Comparison of ENCODE assay signal across 26 cellular contexts in the genomic region with DNA sequence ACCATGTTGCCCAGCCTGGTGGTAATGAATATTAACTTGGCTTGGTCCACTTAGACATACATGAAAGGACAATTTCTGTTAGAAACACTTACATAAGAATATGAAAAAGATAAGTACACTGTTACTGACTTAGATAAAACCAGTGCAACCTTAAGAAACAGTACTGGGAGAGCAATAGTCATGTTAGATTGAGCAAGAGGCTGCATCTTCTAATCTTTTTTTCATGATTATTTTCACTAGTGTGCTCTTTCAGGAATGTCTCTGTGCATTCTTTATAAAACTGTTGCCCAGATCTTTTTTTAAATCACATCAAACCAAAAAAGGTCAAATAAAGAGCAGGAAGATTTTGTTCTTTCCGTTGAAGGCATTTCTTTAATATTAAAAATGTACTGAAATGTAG.
DNase-seq lines count a peak whose midpoint lies in the region; ATAC-seq and TF ChIP-seq lines count a peak whose summit lies in the region.
"Had no signal": no experiment of that assay in that cellular context is flagged by ENCODE, and none has a peak within 500 bp of the region (broad histone marks: within the 10 kb centered on the region; RNA-seq: fewer than 3 reads in every experiment).

No MANE protein-coding gene starts in this region.

- no peaks in the 10 kb centered on the region for H3K9me3 ChIP-seq in suprapubic skin
- H3K9me3 ChIP-seq in body of pancreas = no peaks in the 10 kb centered on the region
- H3K9me3 ChIP-seq: esophagus squamous epithelium, heart right ventricle, Peyer's patch had no signal

- H3K27ac ChIP-seq in brain microvascular endothelial cell (peak overlapping the region; percentile 18), suprapubic skin (no peak overlapping the region), body of pancreas (no peak overlapping the region)
- H3K27ac ChIP-seq: esophagus squamous epithelium, heart right ventricle, Peyer's patch had no signal

- no peak for TF ChIP-seq EP300 in suprapubic skin (IDR thresholded peaks at IDR 0.05)

- ATAC-seq in body of pancreas = no peak
- ATAC-seq: activated CD4-positive, CD25-positive, alpha-beta regulatory T cell treated with anti-CD3 and anti-CD28 coated beads, Interleukin-2, amount 50 U/mL, for 24 hours; activated CD8-positive, alpha-beta T cell treated with anti-CD3 and anti-CD28 coated beads, Interleukin-2, amount 10 ng/mL, durations not matched to agents 7 days and 5 days; CD8-positive, alpha-beta T cell; heart right ventricle; left lobe of liver; stimulated activated effector memory CD8-positive, alpha-beta T cell treated with anti-CD3 and anti-CD28 coated beads, Interleukin-12 subunit alpha, Interleukin-12 subunit beta, amount 100 ng/mL, for 72 hours; T-cell had no signal

- no peaks in the 10 kb centered on the region for H3K36me3 ChIP-seq in brain microvascular endothelial cell (replicated peaks)
- H3K36me3 ChIP-seq in suprapubic skin = no peaks in the 10 kb centered on the region
- H3K36me3 ChIP-seq in body of pancreas (replicated peaks in 1 of 2; ENCODE audit: insufficient read depth in 1 of 2, low read depth in 2 of 2) = no peaks in the 10 kb centered on the region
- H3K36me3 ChIP-seq: esophagus squamous epithelium, heart right ventricle, Peyer's patch had no signal

- in situ Hi-C loops in brain microvascular endothelial cell (cut with HindIII; ENCODE audit: low pct_ligation_motif_present, low sequenced_read_pairs) = no loop called here

- H3K4me1 ChIP-seq in suprapubic skin = no peaks in the 10 kb centered on the region
- no peaks in the 10 kb centered on the region for H3K4me1 ChIP-seq in body of pancreas
- H3K4me1 ChIP-seq: esophagus squamous epithelium, heart right ventricle, Peyer's patch had no signal

- TF ChIP-seq POLR2A in suprapubic skin (IDR thresholded peaks at IDR 0.05) (no peak), body of pancreas (IDR thresholded peaks at IDR 0.05) (no peak)

- TF ChIP-seq CTCF in brain microvascular endothelial cell (IDR thresholded peaks at IDR 0.05; ENCODE audit: low read depth, low read length, missing control alignments) (no peak), suprapubic skin (IDR thresholded peaks at IDR 0.05) (no peak), body of pancreas (IDR thresholded peaks at IDR 0.05) (no peak)

- H3K27me3 ChIP-seq in brain microvascular endothelial cell (replicated peaks) = no peaks in the 10 kb centered on the region
- H3K27me3 ChIP-seq in suprapubic skin = no peaks in the 10 kb centered on the region
- H3K27me3 ChIP-seq in body of pancreas = no peaks in the 10 kb centered on the region
- H3K27me3 ChIP-seq: esophagus squamous epithelium, heart right ventricle, Peyer's patch had no signal

- peak; percentile 77 for DNase-seq in EH (ENCODE audit: low read depth)
- no peak for DNase-seq in brain microvascular endothelial cell
- DNase-seq in fibroblast of the conjunctiva (ENCODE audit: low read depth) = peak; percentile 43
- peak; percentile 44 for DNase-seq in skeletal muscle cell (ENCODE audit: low read depth)
- DNase-seq in suprapubic skin (ENCODE audit: low spot score in 2 of 2) = no peak
- no peak for DNase-seq in NCI-H1048 (lab: John Stamatoyannopoulos, UW)
- DNase-seq in body of pancreas = no peak
- DNase-seq: activated CD8-positive, alpha-beta T cell treated with anti-CD3 and anti-CD28 coated beads, Interleukin-2, amount 10 ng/mL, durations not matched to agents 7 days and 5 days; activated effector memory CD4-positive, alpha-beta T cell treated with Interleukin-2 at 50 U/mL for 16 hours; activated naive CD8-positive, alpha-beta T cell treated with anti-CD3 and anti-CD28 coated beads for 36 hours; activated T-cell treated with anti-CD3 and anti-CD28 coated beads for 4 hours; CD8-positive, alpha-beta T cell; DMS 273 treated with DMSO at 0.1 percent for 48 hours; endodermal cell; esophagus squamous epithelium; heart right ventricle; mesendoderm; MV-4-11; naive B cell; NCI-H2171; NCI-H526; Peyer's patch; T-cell had no signal

- 50% methylated on average over 1 of the region's 1 CpG for WGBS in suprapubic skin
- 76 to 88% methylated on average over 1 of the region's 1 CpG for WGBS in body of pancreas, 2 donors

- H3K4me3 ChIP-seq in brain microvascular endothelial cell (ENCODE audit: low read depth, low read length) (no peak overlapping the region), skeletal muscle cell (ENCODE audit: low read depth, low read length) (no peak overlapping the region), suprapubic skin (no peak overlapping the region), body of pancreas (no peak overlapping the region)
- H3K4me3 ChIP-seq: esophagus squamous epithelium, heart right ventricle, Peyer's patch had no signal

- intact Hi-C loops in body of pancreas (cut with DNase I) = no loop called here

Comparison
In these comparisons a context has a peak if more than half of its experiments do, and no peak if none do; other contexts are left out.
1. DNase-seq: peak in EH (single experiment), fibroblast of the conjunctiva (single experiment) and skeletal muscle cell (single experiment); none in brain microvascular endothelial cell (single experiment), suprapubic skin (0 of 2), NCI-H1048 (single experiment) and body of pancreas (0 of 4).